ENCODE assay signal across 8 cellular contexts in genomic region chr1:211382182-211382713, GRCh38. TPM values are rescaled to one million over a fixed set of nuclear protein-coding genes. Genes with fewer than 3 reads are reported as not detected.
DNase-seq lines count a peak whose midpoint lies in the region; TF ChIP-seq lines count a peak whose summit lies in the region.

No MANE protein-coding gene starts in this region.

- H3K27me3 ChIP-seq in Caco-2 (replicated peaks; ENCODE audit: control insufficient read depth, insufficient read depth, low read length) (no peaks in the 10 kb centered on the region), OCI-LY1 (ENCODE audit: insufficient read depth, low read length) (no peaks in the 10 kb centered on the region), endocrine pancreas (ENCODE audit: control insufficient read depth, insufficient read depth, low read length) (no peaks in the 10 kb centered on the region), neutrophil (no peaks in the 10 kb centered on the region)

- peaks cover 5% of the 10 kb centered on the region for H3K36me3 Mint-ChIP-seq in Caco-2 (ENCODE audit: insufficient read depth, unreplicated experiment)

- peak overlapping the region; percentile 100 for H3K27ac Mint-ChIP-seq in Caco-2 (ENCODE audit: unreplicated experiment)

- peak overlapping the region; percentile 70; the same call in 1 of the 2 replicates for H2AFZ ChIP-seq in OCI-LY1 (ENCODE audit: low read length)

- peaks cover 9% of the 10 kb centered on the region; the same call in 1 of the 2 replicates for H3K79me2 ChIP-seq in OCI-LY1 (ENCODE audit: insufficient read depth, low read length)

- POLR2A ChIA-PET in Caco-2 (lab: Charles Lee): interaction anchor here (0.6 to 0.7 kb wide), 2 partner anchors 131 to 1007 kb away, joined by 4 read pairs; no protein-coding TSS in a partner anchor

- intact Hi-C loops in Caco-2 (cut with micrococcal nuclease; ENCODE audit: unreplicated experiment): loop anchor here (1.0 to 2.0 kb wide), 4 partner anchors 59 to 273 kb away; partner anchors contain the start of gene RCOR3

- H3K4me1 ChIP-seq in Caco-2: no peaks in the 10 kb centered on the region
- H3K4me1 ChIP-seq in OCI-LY1 (ENCODE audit: insufficient read depth, low read length, severe bottlenecking): peaks cover 19% of the 10 kb centered on the region
- H3K4me1 ChIP-seq in endocrine pancreas (ENCODE audit: control insufficient read depth, insufficient read depth, low read length): peaks cover 6% of the 10 kb centered on the region
- peaks cover 17 to 18% of the 10 kb centered on the region in 2 experiments for H3K4me1 ChIP-seq in neutrophil (ENCODE audit: control insufficient read depth in 1 of 2, insufficient read depth in 1 of 2, low read depth in 1 of 2, low read length in 1 of 2)

- peaks cover 14% of the 10 kb centered on the region for H3K4me1 Mint-ChIP-seq in Caco-2 (ENCODE audit: low read depth, unreplicated experiment)

- peak overlapping the region; percentile 91 for H3K4me2 ChIP-seq in OCI-LY1 (ENCODE audit: low read length)

- peak overlapping the region; percentile 95 for H3K4me3 Mint-ChIP-seq in Caco-2 (ENCODE audit: unreplicated experiment)

- DNase-seq in Caco-2 (no peak), iPS-NIHi7 (ENCODE audit: extremely low spot score) (no peak), T-helper 9 cell (no peak), T1000 (lab: John Stamatoyannopoulos, UW) (no peak)
- no peak for DNase-seq in stimulated activated CD4-positive, alpha-beta T cell treated with anti-CD3 and anti-CD28 coated beads, Interleukin-4, amount 100 ng/mL, for 4 hours

- H3K4me3 ChIP-seq in Caco-2 (ENCODE audit: low read depth, low read length) (peak overlapping the region; percentile 58), OCI-LY1 (ENCODE audit: low read depth, low read length, poor library complexity, severe bottlenecking) (peak overlapping the region; percentile 88), endocrine pancreas (ENCODE audit: control insufficient read depth, insufficient read depth, low read length) (peak overlapping the region; percentile 85), neutrophil (ENCODE audit: low read depth in 1 of 2, low read length in 1 of 2) (peak overlapping the region; percentile 72 to 84)

- no peaks in the 10 kb centered on the region for H4K20me1 ChIP-seq in OCI-LY1 (ENCODE audit: insufficient read depth, low read length)

- H3K27ac ChIP-seq in OCI-LY1 (ENCODE audit: low read depth, low read length, poor library complexity, severe bottlenecking) (peak overlapping the region; percentile 90), neutrophil (peak overlapping the region; percentile 97)

- no peaks in the 10 kb centered on the region for H3K9me3 Mint-ChIP-seq in Caco-2 (ENCODE audit: unreplicated experiment)

- no peaks in the 10 kb centered on the region for H3K36me3 ChIP-seq in Caco-2 (ENCODE audit: control insufficient read depth, insufficient read depth, low read length)
- H3K36me3 ChIP-seq in OCI-LY1 (ENCODE audit: insufficient read depth, low read length): peaks cover 3% of the 10 kb centered on the region; the same call in 1 of the 2 replicates
- H3K36me3 ChIP-seq in endocrine pancreas (ENCODE audit: control insufficient read depth, insufficient read depth, low read length): no peaks in the 10 kb centered on the region
- no peaks in the 10 kb centered on the region for H3K36me3 ChIP-seq in neutrophil

- H3F3A ChIP-seq in OCI-LY1 (ENCODE audit: insufficient read depth, low read length): no peaks in the 10 kb centered on the region

- CTCF ChIA-PET in Caco-2 (lab: Charles Lee): interaction anchor here (0.7 to 1.2 kb wide), 3 partner anchors 58 to 680 kb away, joined by 3 to 4 read pairs (median 4); no protein-coding TSS in a partner anchor

- H3K9me3 ChIP-seq in Caco-2: no peaks in the 10 kb centered on the region
- no peaks in the 10 kb centered on the region for H3K9me3 ChIP-seq in OCI-LY1 (ENCODE audit: low read length)
- no peaks in the 10 kb centered on the region for H3K9me3 ChIP-seq in endocrine pancreas (ENCODE audit: control insufficient read depth, low read length)
- H3K9me3 ChIP-seq in neutrophil: no peaks in the 10 kb centered on the region

- H3K27me3 Mint-ChIP-seq in Caco-2 (ENCODE audit: insufficient read depth, unreplicated experiment): no peaks in the 10 kb centered on the region

- H3K9ac ChIP-seq in OCI-LY1 (ENCODE audit: low read length): peak overlapping the region; percentile 96
- peak overlapping the region; percentile 41 for H3K9ac ChIP-seq in endocrine pancreas (ENCODE audit: control insufficient read depth, insufficient read depth, low read length)

- TSS peak; percentile 83 for BruUV-seq in Caco-2 (replicated peaks; lab: Mats Ljungman, UMichigan)

- TF ChIP-seq CTCF in Caco-2 (IDR thresholded peaks at IDR 0.05; ENCODE audit: insufficient read depth in 1 of 2, low read depth in 1 of 2, low read length in 1 of 2, severe bottlenecking in 1 of 2, unreplicated experiment in 1 of 2) (no peak), OCI-LY1 (IDR thresholded peaks at IDR 0.05; ENCODE audit: low read length) (no peak), neutrophil (IDR thresholded peaks at IDR 0.05) (no peak)

- no peaks in the 10 kb centered on the region for H3K9me2 ChIP-seq in OCI-LY1 (ENCODE audit: low read depth, low read length)

RNA-seq across cellular contexts. Expression of gene TRAF5, which starts 55.6 kb away (rescaled TPM):
- total RNA-seq in Caco-2 (2022): 8.5 and 8.8 TPM in 2 replicates
